ENCODE assay signal across 34 cellular contexts in the genomic region with DNA sequence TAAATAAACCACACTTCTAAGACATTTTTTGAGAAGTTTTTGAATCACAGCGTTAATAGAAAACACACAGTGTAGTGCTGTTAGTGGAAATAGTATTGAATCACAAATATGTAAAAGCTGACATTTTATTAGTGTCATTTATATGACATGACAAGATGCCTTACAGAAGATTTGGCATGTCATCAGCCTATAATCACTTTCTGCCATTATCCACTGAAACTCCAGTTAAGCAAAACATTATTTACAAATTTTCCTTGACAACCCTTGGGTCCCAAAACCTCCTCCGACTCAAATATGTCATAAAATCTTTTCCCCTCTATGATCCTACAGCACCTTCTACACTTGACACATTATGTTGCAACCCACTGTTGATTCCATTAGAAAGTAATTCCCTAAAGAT.
"Had no signal": no experiment of that assay in that cellular context is flagged by ENCODE, and none has a peak within 500 bp of the region (broad histone marks: within the 10 kb centered on the region; RNA-seq: fewer than 3 reads in every experiment).

No MANE protein-coding gene starts in this region.

- H3K27ac ChIP-seq: adrenal gland, ascending aorta, body of pancreas, brain microvascular endothelial cell, breast epithelium, cardiac muscle cell had no signal

- H3K9me3 ChIP-seq: adrenal gland, ascending aorta, body of pancreas, breast epithelium had no signal

- FAIRE-seq: astrocyte, bronchial epithelial cell had no signal

- H3K4me1 ChIP-seq: adrenal gland, ascending aorta, body of pancreas, breast epithelium had no signal

- DNase-seq: activated effector memory CD4-positive, alpha-beta T cell treated with anti-CD3 and anti-CD28 coated beads, Interleukin-2, amount 50 U/mL, for 16 hours; activated effector memory CD4-positive, alpha-beta T cell treated with Interleukin-2 at 50 U/mL for 16 hours; activated gamma-delta T cell; activated gamma-delta T cell treated with Interleukin-2 at 50 U/mL for 16 hours; activated naive CD4-positive, alpha-beta T cell; activated naive CD4-positive, alpha-beta T cell treated with anti-CD3 and anti-CD28 coated beads for 36 hours; activated naive CD4-positive, alpha-beta T cell treated with anti-CD3 and anti-CD28 coated beads, Interleukin-2, amount 10 ng/mL, durations not matched to agents 7 days and 5 days; activated naive CD4-positive, alpha-beta T cell treated with anti-CD3 and anti-CD28 coated beads, Interleukin-2, amount 50 U/mL, for 16 hours; activated naive CD4-positive, alpha-beta T cell treated with Interleukin-2 at 50 U/mL for 16 hours; activated naive CD8-positive, alpha-beta T cell treated with anti-CD3 and anti-CD28 coated beads for 36 hours; activated naive CD8-positive, alpha-beta T cell treated with anti-CD3 and anti-CD28 coated beads, Interleukin-2, amount 10 ng/mL, durations not matched to agents 7 days and 5 days; activated naive CD8-positive, alpha-beta T cell treated with anti-CD3 and anti-CD28 coated beads, Interleukin-2, amount 50 U/mL, for 24 hours; activated T-cell treated with anti-CD3 and anti-CD28 coated beads, Interleukin-2, amount 50 U/mL, for 1 hour; activated T-cell treated with anti-CD3 and anti-CD28 coated beads, Interleukin-2, amount 50 U/mL, for 24 hours; activated T-cell treated with anti-CD3 and anti-CD28 coated beads, Interleukin-2, amount 50 U/mL, for 4 hours; activated T-cell treated with anti-CD3 and anti-CD28 coated beads, Interleukin-2, amount 50 U/mL, for 48 hours; activated T-cell treated with anti-CD3 and anti-CD28 coated beads, Interleukin-2, amount 50 U/mL, for 72 hours; adrenal gland; amniotic stem cell; amygdala; anterior cingulate cortex; aorta; body of pancreas; brain microvascular endothelial cell; caudate nucleus; central memory CD4-positive, alpha-beta T cell; cerebellar nuclear complex had no signal

- H3K4me3 ChIP-seq: adrenal gland, ascending aorta, body of pancreas, breast epithelium, cardiac muscle cell had no signal

- H3K36me3 ChIP-seq: adrenal gland, ascending aorta, brain microvascular endothelial cell, breast epithelium, cardiac muscle cell had no signal

- H3K27me3 ChIP-seq: adrenal gland, ascending aorta, body of pancreas, brain microvascular endothelial cell, breast epithelium, cardiac muscle cell had no signal

- ATAC-seq: activated naive CD4-positive, alpha-beta T cell treated with anti-CD3 and anti-CD28 coated beads, Interleukin-2, amount 50 U/mL, for 72 hours; activated naive CD8-positive, alpha-beta T cell treated with anti-CD3 and anti-CD28 coated beads, Interleukin-2, amount 50 U/mL, for 24 hours; activated T-cell treated with anti-CD3 and anti-CD28 coated beads, Interleukin-2, amount 50 U/mL, for 4 hours; activated T-cell treated with anti-CD3 and anti-CD28 coated beads, Interleukin-2, amount 50 U/mL, for 72 hours; activated T-helper 17 cell treated with anti-CD3 and anti-CD28 coated beads, Interleukin-2, amount 50 U/mL, for 72 hours; body of pancreas had no signal
